ENCODE assay signal across 20 cellular contexts in genomic region chr12:111826316-111826715, GRCh38. TPM values are rescaled to one million over a fixed set of nuclear protein-coding genes. Genes with fewer than 3 reads are reported as not detected.
DNase-seq lines count a peak whose midpoint lies in the region; ATAC-seq and TF ChIP-seq lines count a peak whose summit lies in the region.
"Had no signal": no experiment of that assay in that cellular context is flagged by ENCODE, and none has a peak within 500 bp of the region (broad histone marks: within the 10 kb centered on the region; RNA-seq: fewer than 3 reads in every experiment).

No MANE protein-coding gene starts in this region.

- H3K23ac ChIP-seq in IMR-90 (ENCODE audit: low read depth, low read length) = no peak overlapping the region

- TF ChIP-seq CTCF in IMR-90 (conservative IDR thresholded peaks at IDR 0.05; ENCODE audit: low read depth, low read length) = no peak

- in situ Hi-C loops in IMR-90 (cut with MboI; ENCODE audit: low sequenced_read_pairs) = no loop called here

- ATAC-seq in IMR-90 (ENCODE audit: low read depth) = peak; percentile 53
- ATAC-seq in GM21515 (IDR thresholded peaks at IDR 0.05; ENCODE audit: unreplicated experiment) = no peak
- ATAC-seq: GM12878, SK-N-SH treated with all-trans-retinoic acid at 6 μM for 48 hours had no signal

- no peak overlapping the region for H2AK9ac ChIP-seq in IMR-90 (replicated peaks; ENCODE audit: low read depth, low read length, poor library complexity)

- no peak overlapping the region for H2BK20ac ChIP-seq in IMR-90 (ENCODE audit: low read depth, low read length)

- H2AFZ ChIP-seq in IMR-90 (replicated peaks; ENCODE audit: low read length, poor library complexity) = no peak overlapping the region

- no peaks in the 10 kb centered on the region for H3K9me3 ChIP-seq in IMR-90 (ENCODE audit: control insufficient read depth, insufficient read depth, low read length)
- H3K9me3 ChIP-seq: Caco-2 had no signal

- no peak overlapping the region for H3K18ac ChIP-seq in IMR-90 (ENCODE audit: low read depth, low read length)

- no TSS peak for BruUV-seq in IMR-90 (replicated peaks; lab: Mats Ljungman, UMichigan)

- H3K4me2 ChIP-seq in IMR-90 (ENCODE audit: low read depth, low read length) = no peak overlapping the region
- H3K4me2 ChIP-seq: KMS-11 had no signal

- peaks cover 8% of the 10 kb centered on the region for H3K27me3 ChIP-seq in IMR-90 (ENCODE audit: control insufficient read depth, insufficient read depth, low read length)
- H3K27me3 ChIP-seq: BLaER1 treated with 17β-estradiol and CSF1 and Interleukin-3, amounts not matched to agents 10 nM and 100 nM had no signal

- DNase-seq in IMR-90 (no peak), iris pigment epithelial cell (ENCODE audit: low read depth) (peak; percentile 41), stromal cell of bone marrow (ENCODE audit: low read depth) (peak; percentile 13), midbrain (lab: John Stamatoyannopoulos, UW) (no peak), globus pallidus (ENCODE audit: low spot score) (no peak)
- DNase-seq: Caco-2; CD4-positive, alpha-beta memory T cell; DMS 273 treated with DMSO at 0.1 percent for 48 hours; DND-41; NCI-H1105 treated with DMSO at 0.1 percent for 48 hours; NCI-H1694; NCI-H2081; NCI-H446; SIG-M5 had no signal

- H4K5ac ChIP-seq in IMR-90 (ENCODE audit: low read depth, low read length) = no peak overlapping the region

- no peak overlapping the region for H2BK5ac ChIP-seq in IMR-90 (ENCODE audit: low read depth, low read length, poor library complexity, severe bottlenecking)

- H3K27ac ChIP-seq in IMR-90 (ENCODE audit: insufficient read depth, low read length) = no peak overlapping the region
- H3K27ac ChIP-seq: BLaER1 treated with 17β-estradiol and CSF1 and Interleukin-3, amounts not matched to agents 10 nM and 100 nM; KMS-11 had no signal

- H3K4me1 Mint-ChIP-seq in dendritic cell treated with granulocyte-macrophage colony-stimulating factor and Interleukin-4, amounts not matched to agents 40 ng/mL and 50 ng/mL, for 4 days (ENCODE audit: low read depth) = peaks cover 40% of the 10 kb centered on the region

- no peaks in the 10 kb centered on the region for H4K20me1 ChIP-seq in IMR-90 (ENCODE audit: insufficient read depth, low read length)
- H4K20me1 ChIP-seq: BLaER1 treated with 17β-estradiol and CSF1 and Interleukin-3, amounts not matched to agents 10 nM and 100 nM had no signal

- no peaks in the 10 kb centered on the region for H3K9me3 Mint-ChIP-seq in dendritic cell treated with granulocyte-macrophage colony-stimulating factor and Interleukin-4, amounts not matched to agents 40 ng/mL and 50 ng/mL, for 4 days

- dilution Hi-C loops in IMR-90 (cut with HindIII; ENCODE audit: low sequenced_read_pairs, unreplicated experiment) = no loop called here

- H3K4me3 ChIP-seq in IMR-90 (ENCODE audit: insufficient read depth, low read depth, low read length) = no peak overlapping the region
- H3K4me3 ChIP-seq: BLaER1 treated with 17β-estradiol and CSF1 and Interleukin-3, amounts not matched to agents 10 nM and 100 nM; GM12878 had no signal

- H3K4me1 ChIP-seq in IMR-90 (ENCODE audit: control insufficient read depth, insufficient read depth, low read length) = no peaks in the 10 kb centered on the region

- no peak overlapping the region for H3K9ac ChIP-seq in IMR-90 (ENCODE audit: low read depth, low read length)
- H3K9ac ChIP-seq: BLaER1 treated with 17β-estradiol and CSF1 and Interleukin-3, amounts not matched to agents 10 nM and 100 nM; KMS-11 had no signal

- no peak overlapping the region for H2BK120ac ChIP-seq in IMR-90 (ENCODE audit: low read depth, low read length)

- no peak overlapping the region for H3K4ac ChIP-seq in IMR-90 (ENCODE audit: low read depth, low read length)

- H3K36me3 Mint-ChIP-seq in dendritic cell treated with granulocyte-macrophage colony-stimulating factor and Interleukin-4, amounts not matched to agents 40 ng/mL and 50 ng/mL, for 4 days (ENCODE audit: low read depth) = no peaks in the 10 kb centered on the region
- H3K36me3 Mint-ChIP-seq: CD4-positive, alpha-beta memory T cell had no signal

- no peak overlapping the region for H3K14ac ChIP-seq in IMR-90 (replicated peaks; ENCODE audit: low read depth, low read length)

- H4K8ac ChIP-seq in IMR-90 (ENCODE audit: low read depth in 2 of 2, low read length in 2 of 2) = no peak overlapping the region

- no peaks in the 10 kb centered on the region for H3K79me1 ChIP-seq in IMR-90 (ENCODE audit: low read depth in 1 of 2, low read length in 2 of 2)

- peak overlapping the region; percentile 27 for H3K27ac Mint-ChIP-seq in dendritic cell treated with granulocyte-macrophage colony-stimulating factor and Interleukin-4, amounts not matched to agents 40 ng/mL and 50 ng/mL, for 4 days
- H3K27ac Mint-ChIP-seq: CD4-positive, alpha-beta memory T cell had no signal

- H2BK15ac ChIP-seq in IMR-90 (ENCODE audit: low read depth, low read length) = no peak overlapping the region

- no peaks in the 10 kb centered on the region for H3K27me3 Mint-ChIP-seq in dendritic cell treated with granulocyte-macrophage colony-stimulating factor and Interleukin-4, amounts not matched to agents 40 ng/mL and 50 ng/mL, for 4 days

- no peak overlapping the region for H3K4me3 Mint-ChIP-seq in dendritic cell treated with granulocyte-macrophage colony-stimulating factor and Interleukin-4, amounts not matched to agents 40 ng/mL and 50 ng/mL, for 4 days
- H3K4me3 Mint-ChIP-seq: CD4-positive, alpha-beta memory T cell had no signal

- H2AK5ac ChIP-seq in IMR-90 (ENCODE audit: low read depth, low read length) = no peak overlapping the region

- H4K91ac ChIP-seq in IMR-90 (ENCODE audit: insufficient read depth, low read depth, low read length) = no peak overlapping the region

- POLR2A ChIA-PET in IMR-90 (lab: Charles Lee; ENCODE audit: unreplicated experiment) = no interaction called here

- no peak overlapping the region for H3K56ac ChIP-seq in IMR-90 (ENCODE audit: extremely low read depth, insufficient read depth, low read length)

- TF ChIP-seq POLR2A in IMR-90 (IDR thresholded peaks at IDR 0.05; ENCODE audit: low read depth, low read length) = no peak

- intact Hi-C loops in IMR-90 (cut with micrococcal nuclease) = no loop called here
- intact Hi-C loops in dendritic cell treated with granulocyte-macrophage colony-stimulating factor and Interleukin-4, amounts not matched to agents 40 ng/mL and 50 ng/mL, for 4 days (cut with micrococcal nuclease) = loop anchor here (10.0 kb wide), 2 partner anchors 58 to 198 kb away; no protein-coding TSS in a partner anchor

- H3K9me1 ChIP-seq in IMR-90 (ENCODE audit: insufficient read depth, low read length) = no peaks in the 10 kb centered on the region

- no peak for TF ChIP-seq RAD21 in IMR-90 (IDR thresholded peaks at IDR 0.05; ENCODE audit: low read length)

- CTCF ChIA-PET in IMR-90 (lab: Yijun Ruan, JAX) = interaction anchor here (0.6 to 1.0 kb wide), 2 partner anchors 13 to 115 kb away, joined by 3 read pairs; no protein-coding TSS in a partner anchor

- 50% methylated on average over 1 of the region's 3 CpGs; no CpG with 5 or more reads in 1 of the 2 experiments for WGBS in IMR-90 (ENCODE audit: extremely low coverage in 2 of 2, insufficient read length in 1 of 2), 2 experiments

- H3K36me3 ChIP-seq in IMR-90 (ENCODE audit: control insufficient read depth, insufficient read depth, low read length) = no peaks in the 10 kb centered on the region
- H3K36me3 ChIP-seq: BLaER1 treated with 17β-estradiol and CSF1 and Interleukin-3, amounts not matched to agents 10 nM and 100 nM had no signal

TF ChIP-seq in IMR-90, 13 proteins besides CTCF, POLR2A, EP300 and RAD21:
- TF ChIP-seq FOS (IDR thresholded peaks at IDR 0.05; ENCODE audit: low read depth, low read length) (no peak), ELK1 (IDR thresholded peaks at IDR 0.05; ENCODE audit: borderline replicate concordance, low read depth, low read length) (no peak)
TF ChIP-seq in IMR-90: peak in this region for 0.

RNA-seq across cellular contexts. Expression of gene MAPKAPK5, which starts 15.7 kb away (rescaled TPM):
- total RNA-seq in IMR-90 (2012; rRNA removed) = 34.4 and 44.6 TPM in 2 replicates
- 35.0 and 35.7 TPM in 2 replicates for polyA plus RNA-seq in IMR-90 (2012; rRNA removed)
- polyA plus RNA-seq in IMR-90 (2012; cell fraction: cytosol; rRNA removed) = 14.0 and 27.1 TPM in 2 replicates
- polyA plus RNA-seq in IMR-90 (2012; cell fraction: nucleus; rRNA removed; ENCODE audit: low replicate concordance) = 26.8 and 52.5 TPM in 2 replicates

RNA-seq across cellular contexts. Expression of gene ALDH2, which starts 59.6 kb away (rescaled TPM):
- 12.5 and 16.0 TPM in 2 replicates for total RNA-seq in IMR-90 (2012; rRNA removed)
- 35.0 and 41.2 TPM in 2 replicates for polyA plus RNA-seq in IMR-90 (2012; rRNA removed)
- polyA plus RNA-seq in IMR-90 (2012; cell fraction: cytosol; rRNA removed) = 37.5 and 51.0 TPM in 2 replicates
- 30.0 and 30.5 TPM in 2 replicates for polyA plus RNA-seq in IMR-90 (2012; cell fraction: nucleus; rRNA removed; ENCODE audit: low replicate concordance)

Comparison
In these comparisons a context has a peak if more than half of its experiments do, and no peak if none do; other contexts are left out.
1. DNase-seq: peak in iris pigment epithelial cell (single experiment) and stromal cell of bone marrow (single experiment); none in IMR-90 (single experiment), midbrain (single experiment) and globus pallidus (single experiment).